ENCODE assay signal across 8 cellular contexts in genomic region chr1:215567491-215568286, GRCh38. TPM values are rescaled to one million over a fixed set of nuclear protein-coding genes. Genes with fewer than 3 reads are reported as not detected.
DNase-seq lines count a peak whose midpoint lies in the region; ATAC-seq and TF ChIP-seq lines count a peak whose summit lies in the region.

No MANE protein-coding gene starts in this region.

- H3K36me3 Mint-ChIP-seq in activated naive CD8-positive, alpha-beta T cell treated with anti-CD3 and anti-CD28 coated beads, Interleukin-2, amount 50 U/mL, for 24 hours (ENCODE audit: low read depth) = no peaks in the 10 kb centered on the region

- H3K4me3 Mint-ChIP-seq in activated naive CD8-positive, alpha-beta T cell treated with anti-CD3 and anti-CD28 coated beads, Interleukin-2, amount 50 U/mL, for 24 hours = peak overlapping the region; percentile 81

- H3F3A ChIP-seq in DOHH2 (ENCODE audit: control insufficient read depth, insufficient read depth) = 0 out of 2 replicates have a peak, but pooled peaks cover 3% of the 10 kb centered on the region
- peaks cover 17% of the 10 kb centered on the region for H3F3A ChIP-seq in PC-3 (ENCODE audit: low read length, unreplicated experiment)

- TSS peak; percentile 63 for BruUV-seq in PC-3 (replicated peaks; lab: Mats Ljungman, UMichigan)

- ATAC-seq in GM21529 (IDR thresholded peaks at IDR 0.05; ENCODE audit: unreplicated experiment) (peak; percentile 53), PC-3 (peak; percentile 60), heart left ventricle (peak; percentile 48 to 81 (median 69))
- peak; percentile 53 for ATAC-seq in activated naive CD8-positive, alpha-beta T cell treated with anti-CD3 and anti-CD28 coated beads, Interleukin-2, amount 50 U/mL, for 24 hours

- no peak for TF ChIP-seq POLR2A in heart left ventricle (IDR thresholded peaks at IDR 0.05)

- peak overlapping the region; percentile 87 for H3K9ac ChIP-seq in HUES48 (ENCODE audit: low read depth, low read length)
- peak overlapping the region; percentile 83 for H3K9ac ChIP-seq in PC-3 (ENCODE audit: low read length)
- H3K9ac ChIP-seq in parathyroid adenoma = no peak overlapping the region

- peaks cover 9% of the 10 kb centered on the region; the same call in 1 of the 2 replicates for H4K20me1 ChIP-seq in DOHH2 (ENCODE audit: control insufficient read depth, insufficient read depth, low read depth, low read length)
- H4K20me1 ChIP-seq in PC-3 (ENCODE audit: low read length) = peaks cover 24% of the 10 kb centered on the region

- H3K79me2 ChIP-seq in DOHH2 (ENCODE audit: control insufficient read depth, low read length) = peaks cover 61% of the 10 kb centered on the region
- peaks cover 72% of the 10 kb centered on the region for H3K79me2 ChIP-seq in PC-3 (ENCODE audit: low read length)
- peaks cover 9% of the 10 kb centered on the region for H3K79me2 ChIP-seq in parathyroid adenoma

- CTCF ChIA-PET in PC-3 (lab: Charles Lee) = no interaction called here

- peak overlapping the region; percentile 28 for H3K27ac ChIP-seq in DOHH2 (ENCODE audit: low read depth, low read length)
- H3K27ac ChIP-seq in HUES48 (ENCODE audit: low read depth, low read length) = peak overlapping the region; percentile 90
- peak overlapping the region; percentile 88 for H3K27ac ChIP-seq in PC-3 (ENCODE audit: low read length)
- peak overlapping the region; percentile 85 to 94 (median 90) for H3K27ac ChIP-seq in heart left ventricle
- peak overlapping the region; percentile 74 for H3K27ac ChIP-seq in parathyroid adenoma

- H3K4me1 ChIP-seq in DOHH2 (ENCODE audit: control insufficient read depth, low read length) (peaks cover 44% of the 10 kb centered on the region), HUES48 (ENCODE audit: control insufficient read depth, insufficient read depth, low read length) (peaks cover 18% of the 10 kb centered on the region), PC-3 (ENCODE audit: insufficient read depth, low read length) (peaks cover 44% of the 10 kb centered on the region), heart left ventricle (peaks cover 0 to 44% (median 36%) of the 10 kb centered on the region in 12 donors), parathyroid adenoma (no peaks in the 10 kb centered on the region)

- no peaks in the 10 kb centered on the region for H3K9me3 ChIP-seq in DOHH2 (ENCODE audit: control insufficient read depth, insufficient read depth, low read length)
- H3K9me3 ChIP-seq in HUES48 (ENCODE audit: control insufficient read depth, insufficient read depth, low read length) = no peaks in the 10 kb centered on the region
- H3K9me3 ChIP-seq in PC-3 (ENCODE audit: low read length) = no peaks in the 10 kb centered on the region
- no peaks in the 10 kb centered on the region for H3K9me3 ChIP-seq in heart left ventricle
- H3K9me3 ChIP-seq in parathyroid adenoma (ENCODE audit: control insufficient read depth, low read length) = no peaks in the 10 kb centered on the region

- no peak for TF ChIP-seq CTCF in DOHH2 (IDR thresholded peaks at IDR 0.05; ENCODE audit: low read depth, low read length, poor library complexity, severe bottlenecking)
- TF ChIP-seq CTCF in PC-3 (conservative IDR thresholded peaks at IDR 0.05; ENCODE audit: low read depth, low read length) = no peak
- no peak for TF ChIP-seq CTCF in heart left ventricle (IDR thresholded peaks at IDR 0.05)
- TF ChIP-seq CTCF in parathyroid adenoma (IDR thresholded peaks at IDR 0.05) = no peak

- DNase-seq in PC-3 (peak; percentile 77), heart left ventricle (peak; percentile 28 to 78 (median 48)), AML-193 (lab: John Stamatoyannopoulos, UW) (no peak)
- DNase-seq in activated naive CD8-positive, alpha-beta T cell treated with anti-CD3 and anti-CD28 coated beads, Interleukin-2, amount 50 U/mL, for 24 hours = peak; percentile 42

- H2AFZ ChIP-seq in PC-3 (ENCODE audit: low read length) (peak overlapping the region; percentile 92), parathyroid adenoma (peak overlapping the region; percentile 90)

- peak overlapping the region; percentile 55 for H3K27ac Mint-ChIP-seq in activated naive CD8-positive, alpha-beta T cell treated with anti-CD3 and anti-CD28 coated beads, Interleukin-2, amount 50 U/mL, for 24 hours

- intact Hi-C loops in PC-3 (cut with micrococcal nuclease) = loop anchor here (2.0 kb wide), 1 partner anchor 375 kb away; no protein-coding TSS in a partner anchor
- intact Hi-C loops in heart left ventricle (cut with DNase I) = no loop called here

- H3K36me3 ChIP-seq in DOHH2 (ENCODE audit: control insufficient read depth, low read length) (peaks cover 5% of the 10 kb centered on the region; the same call in 1 of the 2 replicates), HUES48 (ENCODE audit: control insufficient read depth, insufficient read depth, low read length) (no peaks in the 10 kb centered on the region), PC-3 (ENCODE audit: low read depth, low read length) (no peaks in the 10 kb centered on the region), heart left ventricle (no peaks in the 10 kb centered on the region), parathyroid adenoma (ENCODE audit: control insufficient read depth, insufficient read depth, low read length) (no peaks in the 10 kb centered on the region)

- WGBS in heart left ventricle, 4 donors = 0 to 1% (median 0%) methylated on average over 30 to 63 of the region's 63 CpGs

- peak overlapping the region; percentile 57 for H3K4me2 ChIP-seq in DOHH2 (ENCODE audit: low read length)
- H3K4me2 ChIP-seq in PC-3 (ENCODE audit: low read length) = peak overlapping the region; percentile 88
- H3K4me2 ChIP-seq in parathyroid adenoma (ENCODE audit: low read length) = peak overlapping the region; percentile 90

- POLR2A ChIA-PET in PC-3 (lab: Charles Lee; ENCODE audit: unreplicated experiment) = interaction anchor here (0.7 kb wide), 1 partner anchor 25 kb away, joined by 5 read pairs; no protein-coding TSS in a partner anchor

- H3K9me3 Mint-ChIP-seq in activated naive CD8-positive, alpha-beta T cell treated with anti-CD3 and anti-CD28 coated beads, Interleukin-2, amount 50 U/mL, for 24 hours = no peaks in the 10 kb centered on the region

- H3K27me3 Mint-ChIP-seq in activated naive CD8-positive, alpha-beta T cell treated with anti-CD3 and anti-CD28 coated beads, Interleukin-2, amount 50 U/mL, for 24 hours = peaks cover 14% of the 10 kb centered on the region

- no peaks in the 10 kb centered on the region for H3K27me3 ChIP-seq in DOHH2 (ENCODE audit: control insufficient read depth, low read length)
- no peaks in the 10 kb centered on the region for H3K27me3 ChIP-seq in HUES48 (ENCODE audit: control insufficient read depth, insufficient read depth, low read length)
- H3K27me3 ChIP-seq in PC-3 (ENCODE audit: low read length) = no peaks in the 10 kb centered on the region
- no peaks in the 10 kb centered on the region for H3K27me3 ChIP-seq in heart left ventricle
- H3K27me3 ChIP-seq in parathyroid adenoma (ENCODE audit: control insufficient read depth, insufficient read depth, low read length) = no peaks in the 10 kb centered on the region

- peak overlapping the region; percentile 97 for H3K4me3 ChIP-seq in DOHH2 (ENCODE audit: low read length)
- H3K4me3 ChIP-seq in HUES48 (ENCODE audit: low read depth, low read length) = peak overlapping the region; percentile 81
- H3K4me3 ChIP-seq in PC-3 (ENCODE audit: low read length) = peak overlapping the region; percentile 81
- H3K4me3 ChIP-seq in heart left ventricle = peak overlapping the region; percentile 63 to 96 (median 84)
- H3K4me3 ChIP-seq in parathyroid adenoma (ENCODE audit: low read depth, low read length) = peak overlapping the region; percentile 88

- H3K4me1 Mint-ChIP-seq in activated naive CD8-positive, alpha-beta T cell treated with anti-CD3 and anti-CD28 coated beads, Interleukin-2, amount 50 U/mL, for 24 hours = peaks cover 25% of the 10 kb centered on the region

- H3K9me2 ChIP-seq in DOHH2 (replicated peaks; ENCODE audit: control insufficient read depth, low read length) (no peaks in the 10 kb centered on the region), PC-3 (replicated peaks; ENCODE audit: low read length) (no peaks in the 10 kb centered on the region)

RNA-seq across cellular contexts. Expression of gene KCTD3, which starts 0.6 kb away (rescaled TPM):
- total RNA-seq in PC-3 (2014; rRNA removed) (48.4 and 52.8 TPM in 2 replicates), heart left ventricle (10 to 100 TPM; 13.2 to 22.5 (median 18.8) TPM)
- 10 to 100 TPM; 11.1 to 14.2 TPM for polyA plus RNA-seq in heart left ventricle

Comparison
In these comparisons a context has a peak if more than half of its experiments do, and no peak if none do; other contexts are left out.
1. H3K27ac ChIP-seq: peak in every context shown above with its lines; median percentile 90 in HUES48; 90 in heart left ventricle; 88 in PC-3; 74 in parathyroid adenoma; 28 in DOHH2.
2. DNase-seq: peak in PC-3 (single experiment), activated naive CD8-positive, alpha-beta T cell treated with anti-CD3 and anti-CD28 coated beads, Interleukin-2, amount 50 U/mL, for 24 hours (single experiment) and heart left ventricle (5 of 5); none in AML-193 (0 of 2).
3. Peak in every context shown above with its lines, with median percentiles within 50 percentile points of each other: H3K4me2 ChIP-seq, H3K4me3 ChIP-seq and ATAC-seq.